ENCODE assay signal across 12 cellular contexts in the genomic region with DNA sequence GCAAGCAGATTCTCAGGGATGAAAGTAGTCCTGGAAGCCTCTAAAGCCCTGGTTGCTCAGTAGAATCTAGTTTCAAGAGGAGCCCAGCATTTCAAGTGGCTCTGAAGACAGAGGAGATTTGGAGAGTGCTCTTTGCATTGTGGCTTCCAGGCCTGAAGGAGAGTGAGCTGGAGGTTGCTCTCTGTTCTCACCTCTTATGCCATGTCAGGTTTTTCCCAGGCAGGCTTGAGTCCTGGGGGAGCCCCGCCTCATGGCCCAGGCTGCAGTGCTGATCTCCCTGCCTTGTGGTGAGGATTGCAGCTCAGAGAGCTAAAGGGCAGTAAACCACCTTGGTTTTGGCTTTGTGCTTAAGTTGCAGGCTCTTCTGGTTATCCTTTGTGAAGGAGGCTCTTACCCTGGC. TPM values are rescaled to one million over a fixed set of nuclear protein-coding genes. Genes with fewer than 3 reads are reported as not detected.
DNase-seq lines count a peak whose midpoint lies in the region; ATAC-seq and TF ChIP-seq lines count a peak whose summit lies in the region.
"Had no signal": no experiment of that assay in that cellular context is flagged by ENCODE, and none has a peak within 500 bp of the region (broad histone marks: within the 10 kb centered on the region; RNA-seq: fewer than 3 reads in every experiment).

No MANE protein-coding gene starts in this region.

- H3K27me3 Mint-ChIP-seq in H9 (ENCODE audit: low read depth) (no peaks in the 10 kb centered on the region; the same call in 1 of the 2 replicates), HFFc6 (ENCODE audit: insufficient read depth) (peaks cover 4% of the 10 kb centered on the region)
- H3K27me3 Mint-ChIP-seq in naive thymus-derived CD8-positive, alpha-beta T cell = no peaks in the 10 kb centered on the region

- no peak overlapping the region for H4K91ac ChIP-seq in H9 (ENCODE audit: insufficient read length, low read depth, low read length)

- H3K27me3 ChIP-seq in H9 (ENCODE audit: insufficient read depth, low read length) = no peaks in the 10 kb centered on the region

- H3K14ac ChIP-seq in H9 (ENCODE audit: insufficient read depth, low read length) = no peak overlapping the region

- H3K27ac Mint-ChIP-seq in H9 = peak overlapping the region; percentile 62 to 93 (median 81); a peak in 5 of 7 replicates
- peak overlapping the region; percentile 47 to 92 (median 80) for H3K27ac Mint-ChIP-seq in naive thymus-derived CD8-positive, alpha-beta T cell
- no peak overlapping the region for H3K27ac Mint-ChIP-seq in HFFc6
- H3K27ac Mint-ChIP-seq: activated T-cell treated with anti-CD3 and anti-CD28 coated beads, Interleukin-2, amount 50 U/mL, for 72 hours had no signal

- no peak overlapping the region for H2BK120ac ChIP-seq in H9 (ENCODE audit: low read depth, low read length, poor library complexity, severe bottlenecking)

- H2BK20ac ChIP-seq in H9 (ENCODE audit: low read depth, low read length, poor library complexity, severe bottlenecking) = no peak overlapping the region

- no CpG with 5 or more reads among the region's 1 CpG for WGBS in H9 (ENCODE audit: extremely low coverage, insufficient read length, low lambda C conversion rate)

- H3K4me2 ChIP-seq in H9 (ENCODE audit: insufficient read depth, insufficient read length, low read length) = no peak overlapping the region

- H3K56ac ChIP-seq in H9 (ENCODE audit: insufficient read length, low read depth, low read length) = no peak overlapping the region

- no peaks in the 10 kb centered on the region for H3K9me3 ChIP-seq in H9 (ENCODE audit: control insufficient read depth, low read depth, low read length)

- H2BK15ac ChIP-seq in H9 (ENCODE audit: low read depth, low read length) = no peak overlapping the region

- POLR2A ChIA-PET in naive thymus-derived CD8-positive, alpha-beta T cell (lab: Charles Lee) = interaction anchor here (0.5 to 2.4 kb wide), 4 partner anchors 8 to 45 kb away, joined by 3 to 8 read pairs (median 4); a partner anchor contains a TSS

- H3K4me1 Mint-ChIP-seq in H9 (peaks cover 54 to 71% of the 10 kb centered on the region in 2 experiments), HFFc6 (ENCODE audit: low read depth) (peaks cover 40% of the 10 kb centered on the region)
- H3K4me1 Mint-ChIP-seq in naive thymus-derived CD8-positive, alpha-beta T cell = peaks cover 39 to 89% (median 80%) of the 10 kb centered on the region in 4 donors

- H3T11ph ChIP-seq in H9 (ENCODE audit: low read length) = no peak overlapping the region

- H4K20me1 ChIP-seq in H9 (ENCODE audit: control insufficient read depth, insufficient read depth, insufficient read length) = no peaks in the 10 kb centered on the region

- H3K79me2 ChIP-seq in H9 (ENCODE audit: insufficient read depth, low read length) = peaks cover under 1% of the 10 kb centered on the region; the same call in 1 of the 2 replicates

- H3K4me3 Mint-ChIP-seq in H9 = no peak overlapping the region
- H3K4me3 Mint-ChIP-seq in naive thymus-derived CD8-positive, alpha-beta T cell = peak overlapping the region in 5 of 10 donors; percentile 10 to 36 (median 18)
- H3K4me3 Mint-ChIP-seq in HFFc6 = no peak overlapping the region
- H3K4me3 Mint-ChIP-seq: activated T-cell treated with anti-CD3 and anti-CD28 coated beads, Interleukin-2, amount 50 U/mL, for 72 hours had no signal

- H3K27ac ChIP-seq in 22Rv1 = peak overlapping the region; percentile 15; the same call in 1 of the 2 replicates
- no peak overlapping the region for H3K27ac ChIP-seq in H9 (ENCODE audit: insufficient read length, low read depth, low read length)
- H3K27ac ChIP-seq: parathyroid adenoma had no signal

- TF ChIP-seq CTCF in 22Rv1 (IDR thresholded peaks at IDR 0.05) = no peak
- no peak for TF ChIP-seq CTCF in H9 (conservative IDR thresholded peaks at IDR 0.05)
- no peak for TF ChIP-seq CTCF in HFFc6 (IDR thresholded peaks at IDR 0.05)

- H3K36me3 Mint-ChIP-seq in H9 (ENCODE audit: insufficient read depth in 1 of 3, low read depth in 3 of 3) = peaks cover 0 to 6% (median 0%) of the 10 kb centered on the region in 3 experiments; a peak in 1 of 7 replicates
- peaks cover 0 to 6% (median 0%) of the 10 kb centered on the region in 3 donors for H3K36me3 Mint-ChIP-seq in naive thymus-derived CD8-positive, alpha-beta T cell
- no peaks in the 10 kb centered on the region for H3K36me3 Mint-ChIP-seq in HFFc6 (ENCODE audit: low read depth)

- no peak overlapping the region for H2BK12ac ChIP-seq in H9 (ENCODE audit: insufficient read length, low read depth, low read length)

- no peak overlapping the region for H3K18ac ChIP-seq in H9 (ENCODE audit: insufficient read length, low read depth, low read length)

- no peak overlapping the region for H2AK5ac ChIP-seq in H9 (ENCODE audit: insufficient read length, low read length)

- DNase-seq in H9 = no peak
- DNase-seq in amniotic epithelial cell (ENCODE audit: low read depth) = peak; percentile 51
- no peak for DNase-seq in naive thymus-derived CD8-positive, alpha-beta T cell
- DNase-seq in dedifferentiated amniotic fluid mesenchymal stem cell (ENCODE audit: extremely low spot score) = no peak
- DNase-seq in HFFc6 = no peak
- no peak for DNase-seq in stimulated activated CD4-positive, alpha-beta T cell treated with anti-CD3 and anti-CD28 coated beads, Interleukin-1b, Interleukin-23, amount 100 ng/mL, for 48 hours
- DNase-seq: activated T-cell treated with anti-CD3 and anti-CD28 coated beads, Interleukin-2, amount 50 U/mL, for 72 hours; erythroblast; hippocampal formation had no signal

- no peak overlapping the region for H2AFZ ChIP-seq in H9 (ENCODE audit: low read length)
- H2AFZ ChIP-seq: parathyroid adenoma had no signal

- ATAC-seq in naive thymus-derived CD8-positive, alpha-beta T cell = no peak
- no peak for ATAC-seq in HG03521 (IDR thresholded peaks at IDR 0.05; ENCODE audit: unreplicated experiment)
- ATAC-seq: activated T-cell treated with anti-CD3 and anti-CD28 coated beads, Interleukin-2, amount 50 U/mL, for 72 hours had no signal

- peaks cover 4% of the 10 kb centered on the region for H3K79me1 ChIP-seq in H9 (ENCODE audit: insufficient read depth, low read depth, low read length, poor library complexity, severe bottlenecking)

- H3K9me3 Mint-ChIP-seq in H9 (no peaks in the 10 kb centered on the region), HFFc6 (no peaks in the 10 kb centered on the region)
- H3K9me3 Mint-ChIP-seq in naive thymus-derived CD8-positive, alpha-beta T cell = no peaks in the 10 kb centered on the region
- H3K9me3 Mint-ChIP-seq: activated T-cell treated with anti-CD3 and anti-CD28 coated beads, Interleukin-2, amount 50 U/mL, for 72 hours had no signal

- no peak overlapping the region; the same call in 1 of the 2 replicates for H3K4ac ChIP-seq in H9 (ENCODE audit: low read depth, low read length)

- no peak overlapping the region for H2BK5ac ChIP-seq in H9 (ENCODE audit: insufficient read length, low read length)

- no peak overlapping the region for H4K8ac ChIP-seq in H9 (replicated peaks; ENCODE audit: insufficient read length, low read depth, low read length)

- H3K9ac ChIP-seq in H9 (ENCODE audit: extremely low read depth, insufficient read length, low read length) = no peak overlapping the region
- H3K9ac ChIP-seq: parathyroid adenoma had no signal

- H4K5ac ChIP-seq in H9 (ENCODE audit: insufficient read length, low read depth, low read length) = no peak overlapping the region

- peaks cover 18% of the 10 kb centered on the region; the same call in 1 of the 2 replicates for H3K4me1 ChIP-seq in H9 (ENCODE audit: insufficient read depth, low read length)

- no peaks in the 10 kb centered on the region for H3K23me2 ChIP-seq in H9 (ENCODE audit: insufficient read length, low read depth, low read length, poor library complexity, severe bottlenecking)

- H3K23ac ChIP-seq in H9 (ENCODE audit: insufficient read length, low read depth, low read length) = no peak overlapping the region

RNA-seq across cellular contexts. Expression of a gene that starts 32.8 kb away (rescaled TPM):
- 117 and 118 TPM in 2 replicates for total RNA-seq in H9 (2021)
- not detected for total RNA-seq in naive thymus-derived CD8-positive, alpha-beta T cell
- polyA plus RNA-seq in naive thymus-derived CD8-positive, alpha-beta T cell = under 1 TPM in 1 of 3 donors, not detected in 2; 0.14 TPM
- total RNA-seq in HFFc6 (2021; fragmentation: NEBNext Ultra II Directional; extraction: Animal tissue kit (Norgen Biotek cat#: 25700)) = under 1 TPM; 0.34 to 0.72 (median 0.41) TPM

RNA-seq across cellular contexts. Expression of a gene that starts 45.3 kb away (rescaled TPM):
- 45.7 and 49.6 TPM in 2 replicates for total RNA-seq in H9 (2021)
- total RNA-seq in naive thymus-derived CD8-positive, alpha-beta T cell = 10 to 100 TPM; 64.8 to 74.5 TPM
- 10 to 100 TPM; 37.0 to 57.0 (median 40.3) TPM for polyA plus RNA-seq in naive thymus-derived CD8-positive, alpha-beta T cell
- 10 to 100 TPM; 26.4 to 29.9 (median 27.9) TPM for total RNA-seq in HFFc6 (2021; fragmentation: NEBNext Ultra II Directional; extraction: Animal tissue kit (Norgen Biotek cat#: 25700))

RNA-seq across cellular contexts. Expression of a gene that starts 54.6 kb away (rescaled TPM):
- 43.9 and 44.4 TPM in 2 replicates for total RNA-seq in H9 (2021)
- 10 to 100 TPM; 24.2 to 28.0 TPM for total RNA-seq in naive thymus-derived CD8-positive, alpha-beta T cell
- polyA plus RNA-seq in naive thymus-derived CD8-positive, alpha-beta T cell = 10 to 100 TPM in 2 of 3 donors, 1 to 10 TPM in 1; 6.2 to 14.6 (median 11.7) TPM
- total RNA-seq in HFFc6 (2021; fragmentation: NEBNext Ultra II Directional; extraction: Animal tissue kit (Norgen Biotek cat#: 25700)) = 10 to 100 TPM; 15.7 to 19.3 (median 17.6) TPM

Comparison
In these comparisons a context has a peak if more than half of its experiments do, and no peak if none do; other contexts are left out.
1. RNA of a gene that starts 32.8 kb away (total RNA-seq): 117 to 118 TPM in H9; 0.34 to 0.72 TPM in HFFc6 and not detected in naive thymus-derived CD8-positive, alpha-beta T cell; every median in the first group is over 10 times any median in the second.